7 cellular contexts compared by ENCODE assay signal in the genomic region with DNA sequence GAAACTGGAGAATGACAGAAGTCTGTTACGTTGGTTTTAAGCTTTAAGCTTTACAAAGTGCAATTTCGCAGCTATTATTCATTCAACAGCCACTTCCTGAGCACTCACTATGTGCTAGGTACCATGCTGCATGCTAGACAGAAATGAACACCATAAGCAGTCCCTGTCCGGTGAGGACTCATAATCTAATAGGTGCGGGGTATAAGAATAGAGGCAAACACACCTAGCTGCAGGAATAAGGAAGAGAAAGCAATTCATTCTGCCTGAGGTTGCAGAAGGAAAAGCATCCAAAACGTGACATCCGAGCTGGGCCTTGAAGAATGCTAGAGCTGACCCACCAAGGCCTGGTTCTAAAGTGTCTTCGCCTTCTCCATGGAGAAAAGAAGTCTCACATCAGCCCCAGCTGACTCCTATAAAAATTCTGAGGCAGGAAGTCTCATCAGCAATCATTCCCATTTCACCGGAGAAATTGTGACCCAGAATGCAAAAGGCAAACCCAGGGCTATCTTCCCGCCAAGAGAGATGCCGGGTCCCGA. TPM values are rescaled to one million over a fixed set of nuclear protein-coding genes. Genes with fewer than 3 reads are reported as not detected.
DNase-seq lines count a peak whose midpoint lies in the region; ATAC-seq and TF ChIP-seq lines count a peak whose summit lies in the region.

No MANE protein-coding gene starts in this region.

- H3F3A ChIP-seq in neural progenitor cell (ENCODE audit: low read depth) = no peaks in the 10 kb centered on the region

- TF ChIP-seq CTCF in OCI-LY7 (conservative IDR thresholded peaks at IDR 0.05; ENCODE audit: low read length) (no peak), neural progenitor cell (IDR thresholded peaks at IDR 0.05) (no peak)

- H3K4me1 ChIP-seq in OCI-LY7 (ENCODE audit: insufficient read depth, low read length, poor library complexity, severe bottlenecking) = peaks cover 44% of the 10 kb centered on the region
- H3K4me1 ChIP-seq in neural progenitor cell = peaks cover 16% of the 10 kb centered on the region

- peak overlapping the region; percentile 95 to 98 for H3K27ac Mint-ChIP-seq in effector memory CD8-positive, alpha-beta T cell
- peak overlapping the region; percentile 91 for H3K27ac Mint-ChIP-seq in neural progenitor cell

- BruUV-seq in OCI-LY7 (replicated peaks; lab: Mats Ljungman, UMichigan) = TSS peak; percentile 70

- H3K4me1 Mint-ChIP-seq in effector memory CD8-positive, alpha-beta T cell (ENCODE audit: low read depth in 2 of 2) = peaks cover 23 to 52% of the 10 kb centered on the region in 2 donors
- peaks cover 24% of the 10 kb centered on the region for H3K4me1 Mint-ChIP-seq in neural progenitor cell

- peaks cover 27% of the 10 kb centered on the region for H3K36me3 Mint-ChIP-seq in effector memory CD8-positive, alpha-beta T cell (ENCODE audit: insufficient read depth)
- peaks cover 1% of the 10 kb centered on the region for H3K36me3 Mint-ChIP-seq in neural progenitor cell

- H3K79me2 ChIP-seq in OCI-LY7 (ENCODE audit: insufficient read depth, low read depth, low read length) = peaks cover 66% of the 10 kb centered on the region
- peaks cover 60% of the 10 kb centered on the region for H3K79me2 ChIP-seq in neural progenitor cell (ENCODE audit: low read depth)

- ATAC-seq in GM18907 (IDR thresholded peaks at IDR 0.05; ENCODE audit: unreplicated experiment) = peak; percentile 5
- ATAC-seq in effector memory CD8-positive, alpha-beta T cell (replicated peaks) = peak; percentile 16
- no peak for ATAC-seq in GM18909 (IDR thresholded peaks at IDR 0.05; ENCODE audit: poor library complexity, unreplicated experiment)
- no peak for ATAC-seq in HG03520 (IDR thresholded peaks at IDR 0.05; ENCODE audit: unreplicated experiment)

- H2AFZ ChIP-seq in OCI-LY7 (ENCODE audit: low read length) = peak overlapping the region; percentile 81
- H2AFZ ChIP-seq in neural progenitor cell (replicated peaks) = peak overlapping the region; percentile 88

- H3K9me3 Mint-ChIP-seq in effector memory CD8-positive, alpha-beta T cell = no peaks in the 10 kb centered on the region
- no peaks in the 10 kb centered on the region for H3K9me3 Mint-ChIP-seq in neural progenitor cell

- H3K4me2 ChIP-seq in OCI-LY7 (ENCODE audit: low read length) = peak overlapping the region; percentile 98
- H3K4me2 ChIP-seq in neural progenitor cell = peak overlapping the region; percentile 93

- POLR2A ChIA-PET in OCI-LY7 (lab: Charles Lee) = interaction anchor here (0.6 to 4.6 kb wide), 14 partner anchors 10 to 1706 kb away, joined by 3 to 31 read pairs (median 4); a partner anchor contains a TSS

- H3K4me3 ChIP-seq in OCI-LY7 (ENCODE audit: low read depth, low read length, poor library complexity, severe bottlenecking) (peak overlapping the region; percentile 92), neural progenitor cell (peak overlapping the region; percentile 82)

- no peaks in the 10 kb centered on the region for H3K27me3 Mint-ChIP-seq in effector memory CD8-positive, alpha-beta T cell
- H3K27me3 Mint-ChIP-seq in neural progenitor cell (ENCODE audit: insufficient read depth, low read depth) = peaks cover 2% of the 10 kb centered on the region

- H3K9me2 ChIP-seq in OCI-LY7 (ENCODE audit: insufficient read depth, low read length) = no peaks in the 10 kb centered on the region

- H3K9ac ChIP-seq in neural progenitor cell = peak overlapping the region; percentile 66

- H3K9me3 ChIP-seq in OCI-LY7 (ENCODE audit: low read length) (no peaks in the 10 kb centered on the region), neural progenitor cell (ENCODE audit: low read depth) (no peaks in the 10 kb centered on the region)

- peak overlapping the region; percentile 95 to 97 for H3K4me3 Mint-ChIP-seq in effector memory CD8-positive, alpha-beta T cell
- H3K4me3 Mint-ChIP-seq in neural progenitor cell = peak overlapping the region; percentile 97

- H3K36me3 ChIP-seq in OCI-LY7 (ENCODE audit: insufficient read depth, low read length) (peaks cover 27% of the 10 kb centered on the region), neural progenitor cell (no peaks in the 10 kb centered on the region)

- DNase-seq in OCI-LY7 (ENCODE audit: low spot score) (peak; percentile 25), neural progenitor cell (ENCODE audit: low spot score) (peak; percentile 23), occipital lobe (lab: John Stamatoyannopoulos, UW) (no peak)
- DNase-seq in effector memory CD8-positive, alpha-beta T cell = peak in 1 of 3 experiments; percentile 23

- peak overlapping the region; percentile 89 for H3K27ac ChIP-seq in OCI-LY7 (ENCODE audit: low read depth, low read length, poor library complexity, severe bottlenecking)
- no peak overlapping the region for H3K27ac ChIP-seq in neural progenitor cell

- no peaks in the 10 kb centered on the region for H3K27me3 ChIP-seq in neural progenitor cell

- CTCF ChIA-PET in OCI-LY7 (lab: Charles Lee; ENCODE audit: unreplicated experiment) = interaction anchor here (0.6 to 0.9 kb wide), 5 partner anchors 11 to 932 kb away, joined by 3 to 5 read pairs (median 4); no protein-coding TSS in a partner anchor

- H4K20me1 ChIP-seq in OCI-LY7 (ENCODE audit: insufficient read depth, low read length) = peaks cover 21% of the 10 kb centered on the region; the same call in 1 of the 2 replicates
- peaks cover 18% of the 10 kb centered on the region for H4K20me1 ChIP-seq in neural progenitor cell (ENCODE audit: low read depth)

- intact Hi-C loops in OCI-LY7 (cut with micrococcal nuclease; ENCODE audit: unreplicated experiment) = loop anchor here (1.0 to 2.0 kb wide), 3 partner anchors 54 to 358 kb away; a partner anchor contains a TSS

RNA-seq across cellular contexts. Expression of a gene that starts 0.5 kb away (rescaled TPM):
- total RNA-seq in OCI-LY7 (2014; rRNA removed; shearing (Covaris generic)) = 25.5 and 39.9 TPM in 2 replicates
- total RNA-seq in OCI-LY7 (2022) (47.3 and 58.0 TPM in 2 replicates), neural progenitor cell (ENCODE audit: low replicate concordance) (18.6 and 25.5 TPM in 2 replicates), occipital lobe (22.3 TPM)

RNA-seq across cellular contexts. Expression of a gene that starts 0.8 kb away (rescaled TPM):
- total RNA-seq in OCI-LY7 (2014; rRNA removed; shearing (Covaris generic)) = 3.9 and 4.7 TPM in 2 replicates
- total RNA-seq in OCI-LY7 (2022) (12.4 and 16.7 TPM in 2 replicates), neural progenitor cell (ENCODE audit: low replicate concordance) (22.1 and 26.0 TPM in 2 replicates), occipital lobe (7.6 TPM)

RNA-seq across cellular contexts. Expression of a gene that starts 54.8 kb away (rescaled TPM):
- 29.9 and 42.5 TPM in 2 replicates for total RNA-seq in OCI-LY7 (2014; rRNA removed; shearing (Covaris generic))
- total RNA-seq in OCI-LY7 (2022) (39.7 and 39.9 TPM in 2 replicates), neural progenitor cell (ENCODE audit: low replicate concordance) (45.6 and 94.4 TPM in 2 replicates), occipital lobe (17.0 TPM)

RNA-seq across cellular contexts. Expression of a gene that starts 54.9 kb away (rescaled TPM):
- total RNA-seq in OCI-LY7 (2014; rRNA removed; shearing (Covaris generic)) = 27.4 and 27.8 TPM in 2 replicates
- total RNA-seq in OCI-LY7 (2022) = 35.8 and 39.9 TPM in 2 replicates
- 28.2 and 34.0 TPM in 2 replicates for total RNA-seq in neural progenitor cell (ENCODE audit: low replicate concordance)
- total RNA-seq in occipital lobe = 23.7 TPM

Comparison
In these comparisons a context has a peak if more than half of its experiments do, and no peak if none do; other contexts are left out.
1. ATAC-seq: peak in GM18907 (single experiment) and effector memory CD8-positive, alpha-beta T cell (single experiment); none in GM18909 (single experiment) and HG03520 (single experiment).